ENCODE assay signal across 9 cellular contexts in the genomic region with DNA sequence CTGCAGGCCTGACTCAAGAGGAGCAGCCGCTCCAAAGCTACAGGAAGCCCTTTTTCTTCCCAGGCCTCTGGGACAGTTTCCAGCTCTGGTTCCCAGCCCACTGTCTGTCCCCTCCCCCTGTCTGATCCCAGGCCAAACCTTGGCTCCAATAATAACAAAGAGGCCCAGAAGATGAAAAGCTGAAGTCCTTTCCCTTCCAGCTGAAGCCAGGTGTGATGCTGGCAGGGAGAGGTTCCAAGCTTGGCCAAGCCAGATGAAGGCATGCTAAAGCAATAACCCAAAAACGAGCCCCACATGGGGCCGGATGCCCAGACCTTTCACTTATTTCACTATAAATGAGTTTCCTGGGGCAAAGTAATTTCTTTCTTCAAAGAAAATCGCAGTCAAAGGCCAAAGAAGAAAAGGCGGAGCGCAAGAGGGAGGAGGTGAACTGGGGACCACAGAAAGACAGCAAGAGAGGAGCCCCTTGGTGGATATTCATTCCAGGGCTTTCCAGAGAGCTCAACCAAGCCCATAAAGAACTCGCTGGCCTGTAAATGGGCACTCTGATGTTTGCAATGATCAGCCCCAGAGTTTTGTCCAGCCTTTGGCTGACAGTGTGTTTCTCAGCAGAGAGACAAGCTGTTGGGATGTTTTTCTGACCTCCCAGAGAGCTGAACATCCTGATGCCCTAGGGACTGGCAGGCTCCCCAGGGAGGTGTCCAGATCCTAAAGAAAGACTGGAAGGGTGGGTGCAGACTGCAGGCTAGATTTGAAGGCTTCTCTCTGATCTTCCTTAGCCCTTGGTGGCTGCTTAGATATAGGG.
DNase-seq lines count a peak whose midpoint lies in the region; ATAC-seq and TF ChIP-seq lines count a peak whose summit lies in the region.
"Had no signal": no experiment of that assay in that cellular context is flagged by ENCODE, and none has a peak within 500 bp of the region (broad histone marks: within the 10 kb centered on the region; RNA-seq: fewer than 3 reads in every experiment).

No MANE protein-coding gene starts in this region.

- TF ChIP-seq CTCF in astrocyte of the cerebellum (IDR thresholded peaks at IDR 0.05; ENCODE audit: low read depth, low read length, missing control alignments): no peak

- H3K4me3 ChIP-seq in H7 (ENCODE audit: insufficient read depth, low read depth, low read length): no peak overlapping the region
- H3K4me3 ChIP-seq in astrocyte of the cerebellum (ENCODE audit: low read depth, low read length): no peak overlapping the region
- H3K4me3 ChIP-seq in right cardiac atrium (ENCODE audit: low read length): no peak overlapping the region

- H3K4me3 Mint-ChIP-seq in activated CD4-positive, alpha-beta T cell treated with anti-CD3 and anti-CD28 coated beads, Interleukin-2, amount 10 ng/mL, durations not matched to agents 7 days and 5 days: no peak overlapping the region

- H3K27me3 ChIP-seq in H7 (ENCODE audit: control insufficient read depth, insufficient read depth, low read length) (no peaks in the 10 kb centered on the region), right cardiac atrium (ENCODE audit: control insufficient read depth, insufficient read depth) (no peaks in the 10 kb centered on the region)

- H3K4me1 ChIP-seq in right cardiac atrium (ENCODE audit: control insufficient read depth, insufficient read depth, low read length): peaks cover 11% of the 10 kb centered on the region

- H3K27ac Mint-ChIP-seq in activated CD4-positive, alpha-beta T cell treated with anti-CD3 and anti-CD28 coated beads, Interleukin-2, amount 10 ng/mL, durations not matched to agents 7 days and 5 days: no peak overlapping the region

- H3K9me3 Mint-ChIP-seq in activated CD4-positive, alpha-beta T cell treated with anti-CD3 and anti-CD28 coated beads, Interleukin-2, amount 10 ng/mL, durations not matched to agents 7 days and 5 days: no peaks in the 10 kb centered on the region

- peak; percentile 90 to 94 for ATAC-seq in right cardiac atrium
- peak; percentile 88 for ATAC-seq in sciatic nerve
- no peak for ATAC-seq in GM21528 (IDR thresholded peaks at IDR 0.05; ENCODE audit: low FRiP score, unreplicated experiment)

- H3K27me3 Mint-ChIP-seq in activated CD4-positive, alpha-beta T cell treated with anti-CD3 and anti-CD28 coated beads, Interleukin-2, amount 10 ng/mL, durations not matched to agents 7 days and 5 days: peaks cover 3% of the 10 kb centered on the region

- no peaks in the 10 kb centered on the region for H3K9me3 ChIP-seq in right cardiac atrium (ENCODE audit: control insufficient read depth, low read length)

- H3K36me3 Mint-ChIP-seq in activated CD4-positive, alpha-beta T cell treated with anti-CD3 and anti-CD28 coated beads, Interleukin-2, amount 10 ng/mL, durations not matched to agents 7 days and 5 days (ENCODE audit: low read depth): no peaks in the 10 kb centered on the region

- CTCF ChIA-PET in activated CD4-positive, alpha-beta T cell treated with anti-CD3 and anti-CD28 coated beads, Interleukin-2, amount 10 ng/mL, durations not matched to agents 7 days and 5 days (lab: Charles Lee): interaction anchor here (1.2 kb wide), 1 partner anchor 139 kb away, joined by 3 read pairs; no protein-coding TSS in a partner anchor

- no peaks in the 10 kb centered on the region for H3K36me3 ChIP-seq in H7 (replicated peaks; ENCODE audit: control insufficient read depth, insufficient read depth, low read length)

- WGBS in right cardiac atrium: 34% methylated on average over 7 of the region's 7 CpGs

- no peaks in the 10 kb centered on the region for H3K4me1 Mint-ChIP-seq in activated CD4-positive, alpha-beta T cell treated with anti-CD3 and anti-CD28 coated beads, Interleukin-2, amount 10 ng/mL, durations not matched to agents 7 days and 5 days

- peak; percentile 20 for DNase-seq in H7
- peak; percentile 92 for DNase-seq in astrocyte of the cerebellum (ENCODE audit: low read depth)
- DNase-seq in right cardiac atrium: peak; percentile 80 to 90 (median 88)
- DNase-seq in sciatic nerve (ENCODE audit: low spot score): peak; percentile 84
- no peak for DNase-seq in COLO829 (ENCODE audit: low spot score)
- no peak for DNase-seq in stimulated activated CD4-positive, alpha-beta T cell treated with anti-CD3 and anti-CD28 coated beads, Interleukin-4, amount 100 ng/mL, for 1 hour
- DNase-seq in activated CD4-positive, alpha-beta T cell treated with anti-CD3 and anti-CD28 coated beads, Interleukin-2, amount 10 ng/mL, durations not matched to agents 7 days and 5 days: no peak
- DNase-seq: NCI-H2171 treated with DMSO at 0.1 percent for 48 hours had no signal

- POLR2A ChIA-PET in activated CD4-positive, alpha-beta T cell treated with anti-CD3 and anti-CD28 coated beads, Interleukin-2, amount 10 ng/mL, durations not matched to agents 7 days and 5 days (lab: Charles Lee): no interaction called here

- no peak overlapping the region for H3K27ac ChIP-seq in right cardiac atrium (ENCODE audit: low read length)

- in situ Hi-C loops in astrocyte of the cerebellum (cut with HindIII; ENCODE audit: low sequenced_read_pairs): no loop called here

- intact Hi-C loops in right cardiac atrium (cut with DNase I) (no loop called here), sciatic nerve (cut with DNase I) (no loop called here)

Comparison
In these comparisons a context has a peak if more than half of its experiments do, and no peak if none do; other contexts are left out.
1. DNase-seq: peak in H7 (single experiment), astrocyte of the cerebellum (single experiment), right cardiac atrium (3 of 3) and sciatic nerve (single experiment); none in COLO829 (single experiment), stimulated activated CD4-positive, alpha-beta T cell treated with anti-CD3 and anti-CD28 coated beads, Interleukin-4, amount 100 ng/mL, for 1 hour (single experiment) and activated CD4-positive, alpha-beta T cell treated with anti-CD3 and anti-CD28 coated beads, Interleukin-2, amount 10 ng/mL, durations not matched to agents 7 days and 5 days (single experiment).